Comparison of ENCODE assay signal across 8 cellular contexts in genomic region chr17:47831934-47832327, GRCh38. TPM values are rescaled to one million over a fixed set of nuclear protein-coding genes. Genes with fewer than 3 reads are reported as not detected.
DNase-seq lines count a peak whose midpoint lies in the region; ATAC-seq and TF ChIP-seq lines count a peak whose summit lies in the region.

No MANE protein-coding gene starts in this region.

- H3K9me3 ChIP-seq in AG04450 (ENCODE audit: control insufficient read depth, insufficient read depth, low read length), result no peaks in the 10 kb centered on the region
- H3K9me3 ChIP-seq in testis, result no peaks in the 10 kb centered on the region

- H3K27ac ChIP-seq in AG04450 (ENCODE audit: low read depth, low read length) (no peak overlapping the region), testis (no peak overlapping the region)

- H3K4me3 Mint-ChIP-seq in activated naive CD8-positive, alpha-beta T cell treated with anti-CD3 and anti-CD28 coated beads, Interleukin-2, amount 50 U/mL, for 24 hours, result peak overlapping the region; percentile 92

- peaks cover 2% of the 10 kb centered on the region for H3K36me3 ChIP-seq in kidney epithelial cell (ENCODE audit: control insufficient read depth, insufficient read depth, low read length)
- no peaks in the 10 kb centered on the region for H3K36me3 ChIP-seq in testis (ENCODE audit: low read depth, missing control alignments)

- peaks cover 2% of the 10 kb centered on the region for H3K27me3 Mint-ChIP-seq in activated naive CD8-positive, alpha-beta T cell treated with anti-CD3 and anti-CD28 coated beads, Interleukin-2, amount 50 U/mL, for 24 hours

- intact Hi-C loops in testis (cut with DNase I; ENCODE audit: low total_unique reads), result no loop called here

- H3K4me1 Mint-ChIP-seq in activated naive CD8-positive, alpha-beta T cell treated with anti-CD3 and anti-CD28 coated beads, Interleukin-2, amount 50 U/mL, for 24 hours, result peaks cover 46% of the 10 kb centered on the region

- DNase-seq in AG04450 (ENCODE audit: low read depth, low spot score) (no peak), kidney epithelial cell (ENCODE audit: low read depth) (no peak), testis (no peak)
- no peak for DNase-seq in activated naive CD8-positive, alpha-beta T cell treated with anti-CD3 and anti-CD28 coated beads, Interleukin-2, amount 50 U/mL, for 24 hours
- no peak for DNase-seq in stimulated activated CD4-positive, alpha-beta T cell treated with anti-CD3 and anti-CD28 coated beads, Interleukin-2, amount 100 ng/mL, for 24 hours

- H3K27me3 ChIP-seq in AG04450 (ENCODE audit: control insufficient read depth, insufficient read depth, low read length) (no peaks in the 10 kb centered on the region), kidney epithelial cell (ENCODE audit: control insufficient read depth, insufficient read depth, low read length) (no peaks in the 10 kb centered on the region), testis (no peaks in the 10 kb centered on the region)

- peaks cover 17% of the 10 kb centered on the region for H3K36me3 Mint-ChIP-seq in activated naive CD8-positive, alpha-beta T cell treated with anti-CD3 and anti-CD28 coated beads, Interleukin-2, amount 50 U/mL, for 24 hours (ENCODE audit: low read depth)

- POLR2A ChIA-PET in AG04450 (lab: Yijun Ruan, JAX), result interaction anchor here (0.6 to 1.6 kb wide), 8 partner anchors 9 to 159 kb away, joined by 3 to 19 read pairs (median 6); partner anchors contain the start of genes OSBPL7, SCRN2 and SP2

- no peaks in the 10 kb centered on the region for H3K9me3 Mint-ChIP-seq in activated naive CD8-positive, alpha-beta T cell treated with anti-CD3 and anti-CD28 coated beads, Interleukin-2, amount 50 U/mL, for 24 hours

- TF ChIP-seq POLR2A in testis (IDR thresholded peaks at IDR 0.05), result no peak

- TF ChIP-seq CTCF in AG04450 (IDR thresholded peaks at IDR 0.05; ENCODE audit: low read depth, low read length) (no peak), kidney epithelial cell (IDR thresholded peaks at IDR 0.05; ENCODE audit: insufficient read depth, low read length, poor library complexity, severe bottlenecking) (no peak), testis (IDR thresholded peaks at IDR 0.05) (no peak)

- H3K4me3 ChIP-seq in AG04450 (ENCODE audit: low read depth, low read length) (peak overlapping the region; percentile 98), kidney epithelial cell (ENCODE audit: low read depth, low read length) (peak overlapping the region; percentile 54), testis (peak overlapping the region; percentile 67 to 78)

- peaks cover 13% of the 10 kb centered on the region for H3K4me1 ChIP-seq in testis

- H3K27ac Mint-ChIP-seq in activated naive CD8-positive, alpha-beta T cell treated with anti-CD3 and anti-CD28 coated beads, Interleukin-2, amount 50 U/mL, for 24 hours, result peak overlapping the region; percentile 82

- ATAC-seq in HG03432 (IDR thresholded peaks at IDR 0.05; ENCODE audit: unreplicated experiment) (peak; percentile 6), HG03095 (IDR thresholded peaks at IDR 0.05; ENCODE audit: unreplicated experiment) (no peak), HG03571 (IDR thresholded peaks at IDR 0.05; ENCODE audit: unreplicated experiment) (no peak)
- ATAC-seq in activated naive CD8-positive, alpha-beta T cell treated with anti-CD3 and anti-CD28 coated beads, Interleukin-2, amount 50 U/mL, for 24 hours, result no peak

- WGBS in testis, 2 donors, result 9% methylated on average over 7 of the region's 7 CpGs

- CTCF ChIA-PET in AG04450 (lab: Charles Lee), result interaction anchor here (0.8 to 2.0 kb wide), 5 partner anchors 8 to 169 kb away, joined by 3 to 25 read pairs (median 5); partner anchors contain the start of gene SCRN2

RNA-seq across cellular contexts. Expression of gene LRRC46, which starts 0.5 kb away (rescaled TPM):
- polyA plus RNA-seq in AG04450 (2011; rRNA removed), result 0.55 and 0.67 TPM in 2 replicates
- 0.37 and 0.52 TPM in 2 replicates for polyA minus RNA-seq in AG04450 (2011; rRNA and poly(A)+ RNA removed)
- total RNA-seq in kidney epithelial cell, result 0.38 and 0.41 TPM in 2 replicates
- 10 to 100 TPM; 18.4 to 28.3 TPM for total RNA-seq in testis
- 147 TPM for polyA plus RNA-seq in testis (ENCODE audit: insufficient read depth, low read depth, low replicate concordance)

RNA-seq across cellular contexts. Expression of gene MRPL10, which starts 0.6 kb away (rescaled TPM):
- polyA plus RNA-seq in AG04450 (2011; rRNA removed) (62.9 and 64.4 TPM in 2 replicates), testis (ENCODE audit: insufficient read depth, low read depth, low replicate concordance) (51.5 TPM)
- polyA minus RNA-seq in AG04450 (2011; rRNA and poly(A)+ RNA removed), result 65.8 and 78.0 TPM in 2 replicates
- total RNA-seq in kidney epithelial cell (59.7 and 60.1 TPM in 2 replicates), testis (10 to 100 TPM; 47.1 to 47.4 TPM)

RNA-seq across cellular contexts. Expression of gene SCRN2, which starts 9.1 kb away (rescaled TPM):
- polyA plus RNA-seq in AG04450 (2011; rRNA removed) (13.3 and 17.2 TPM in 2 replicates), testis (ENCODE audit: insufficient read depth, low read depth, low replicate concordance) (25.6 TPM)
- 9.9 and 10.7 TPM in 2 replicates for polyA minus RNA-seq in AG04450 (2011; rRNA and poly(A)+ RNA removed)
- total RNA-seq in kidney epithelial cell (30.1 and 31.7 TPM in 2 replicates), testis (10 to 100 TPM; 31.0 to 38.0 TPM)

RNA-seq across cellular contexts. Expression of gene OSBPL7, which starts 10.3 kb away (rescaled TPM):
- polyA plus RNA-seq in AG04450 (2011; rRNA removed), result 5.3 and 6.2 TPM in 2 replicates
- 10.3 and 12.3 TPM in 2 replicates for polyA minus RNA-seq in AG04450 (2011; rRNA and poly(A)+ RNA removed)
- 11.0 and 12.7 TPM in 2 replicates for total RNA-seq in kidney epithelial cell
- total RNA-seq in testis, result 1 to 10 TPM; 2.1 to 7.3 TPM
- 2.5 TPM for polyA plus RNA-seq in testis (ENCODE audit: insufficient read depth, low read depth, low replicate concordance)

RNA-seq across cellular contexts. Expression of gene SP6, which starts 19.0 kb away (rescaled TPM):
- polyA plus RNA-seq in AG04450 (2011; rRNA removed) (0.04 and 0.05 TPM in 2 replicates), testis (ENCODE audit: insufficient read depth, low read depth, low replicate concordance) (0.79 TPM)
- 0.09 and 0.37 TPM in 2 replicates for polyA minus RNA-seq in AG04450 (2011; rRNA and poly(A)+ RNA removed)
- total RNA-seq in kidney epithelial cell (0.62 and 2.5 TPM in 2 replicates), testis (under 1 TPM; 0.31 to 0.43 TPM)

Comparison
In these comparisons a context has a peak if more than half of its experiments do, and no peak if none do; other contexts are left out.
1. RNA of gene LRRC46, which starts 0.5 kb away (total RNA-seq): 18.4 to 28.3 TPM in testis; 0.38 to 0.41 TPM in kidney epithelial cell; every median in the first group is over 10 times any median in the second.
2. Peak in every context shown above with its lines, with median percentiles within 50 percentile points of each other: H3K4me3 ChIP-seq.